In the genomic region with DNA sequence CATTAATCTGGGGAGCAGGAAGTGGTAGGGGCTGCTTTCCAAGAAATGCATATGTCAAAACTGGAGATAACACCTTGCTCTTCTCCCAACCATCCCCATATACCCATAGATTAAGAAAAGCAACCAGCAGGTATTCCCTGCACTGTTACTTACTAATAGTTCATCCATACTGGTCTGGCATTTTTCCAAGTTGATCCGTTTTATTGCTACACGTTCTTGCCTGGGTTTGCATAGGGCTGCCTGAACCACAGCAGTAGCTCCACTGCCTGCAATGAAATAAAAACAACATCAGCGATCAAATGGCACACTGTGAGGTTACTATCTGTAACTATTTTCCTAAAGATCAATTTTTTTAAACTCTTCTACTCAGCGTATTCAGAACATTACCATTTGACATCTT, we compare ENCODE assay signal across 19 cellular contexts.
DNase-seq lines count a peak whose midpoint lies in the region; ATAC-seq lines count a peak whose summit lies in the region.
"Had no signal": no experiment of that assay in that cellular context is flagged by ENCODE, and none has a peak within 500 bp of the region (broad histone marks: within the 10 kb centered on the region; RNA-seq: fewer than 3 reads in every experiment).

No MANE protein-coding gene starts in this region.

- H3K4me1 ChIP-seq in effector memory CD4-positive, alpha-beta T cell (ENCODE audit: control insufficient read depth, insufficient read depth, low read length, poor library complexity, severe bottlenecking): peaks cover 5% of the 10 kb centered on the region

- ATAC-seq in left colon (peak; percentile 51), GM19324 (IDR thresholded peaks at IDR 0.05; ENCODE audit: low FRiP score, unreplicated experiment) (no peak), HG02938 (IDR thresholded peaks at IDR 0.05; ENCODE audit: unreplicated experiment) (no peak)
- ATAC-seq: stimulated activated naive CD8-positive, alpha-beta T cell treated with anti-CD3 and anti-CD28 coated beads, Interleukin-15, Interleukin-2, amounts not matched to agents 100 U/mL and 50 U/mL, for 24 hours; upper lobe of right lung had no signal

- intact Hi-C loops in left colon (cut with DNase I, micrococcal nuclease): no loop called here

- peaks cover 6% of the 10 kb centered on the region for H3K36me3 ChIP-seq in effector memory CD4-positive, alpha-beta T cell (ENCODE audit: control insufficient read depth, insufficient read depth, low read length)
- H3K36me3 ChIP-seq: SJSA1 had no signal

- DNase-seq in NCI-H2081 (lab: John Stamatoyannopoulos, UW) (peak; percentile 45 to 81), NCI-H2081 treated with DMSO at 0.1 percent for 48 hours (lab: John Stamatoyannopoulos, UW) (no peak), NCI-H1048 (lab: John Stamatoyannopoulos, UW) (peak; percentile 44), NCI-H526 treated with DMSO at 0.1 percent for 48 hours (lab: John Stamatoyannopoulos, UW) (peak; percentile 92), left colon (no peak)
- DNase-seq in effector memory CD4-positive, alpha-beta T cell: no peak
- DNase-seq: ACHN; activated CD8-positive, alpha-beta memory T cell treated with anti-CD3 and anti-CD28 coated beads, Interleukin-2, amount 50 U/mL, for 4 hours; activated gamma-delta T cell; aorta; kidney glomerular epithelial cell; NCI-H2107; OCI-M1; stimulated activated naive CD8-positive, alpha-beta T cell treated with anti-CD3 and anti-CD28 coated beads, Interleukin-15, Interleukin-2, amounts not matched to agents 100 U/mL and 50 U/mL, for 24 hours; T1000; upper lobe of right lung had no signal

- no peak overlapping the region for H3K27ac ChIP-seq in effector memory CD4-positive, alpha-beta T cell (ENCODE audit: insufficient read depth, low read length, poor library complexity, severe bottlenecking)
- H3K27ac ChIP-seq: SJSA1, upper lobe of right lung had no signal

- H3K4me3 ChIP-seq in effector memory CD4-positive, alpha-beta T cell (ENCODE audit: insufficient read depth, low read depth, low read length, poor library complexity, severe bottlenecking): no peak overlapping the region
- H3K4me3 ChIP-seq: SJSA1, upper lobe of right lung had no signal

- H3K9me3 ChIP-seq in effector memory CD4-positive, alpha-beta T cell (ENCODE audit: control insufficient read depth, low read length): no peaks in the 10 kb centered on the region
- H3K9me3 ChIP-seq: SJSA1, upper lobe of right lung had no signal

- no peaks in the 10 kb centered on the region for H3K27me3 ChIP-seq in effector memory CD4-positive, alpha-beta T cell (replicated peaks; ENCODE audit: control insufficient read depth, insufficient read depth, low read length, poor library complexity, severe bottlenecking)
- H3K27me3 ChIP-seq: SJSA1, upper lobe of right lung had no signal

Comparison
In these comparisons a context has a peak if more than half of its experiments do, and no peak if none do; other contexts are left out.
1. DNase-seq: peak in NCI-H2081 (2 of 2), NCI-H1048 (single experiment) and NCI-H526 treated with DMSO at 0.1 percent for 48 hours (single experiment); none in NCI-H2081 treated with DMSO at 0.1 percent for 48 hours (single experiment), left colon (0 of 2) and effector memory CD4-positive, alpha-beta T cell (0 of 3).